In the genomic region with DNA sequence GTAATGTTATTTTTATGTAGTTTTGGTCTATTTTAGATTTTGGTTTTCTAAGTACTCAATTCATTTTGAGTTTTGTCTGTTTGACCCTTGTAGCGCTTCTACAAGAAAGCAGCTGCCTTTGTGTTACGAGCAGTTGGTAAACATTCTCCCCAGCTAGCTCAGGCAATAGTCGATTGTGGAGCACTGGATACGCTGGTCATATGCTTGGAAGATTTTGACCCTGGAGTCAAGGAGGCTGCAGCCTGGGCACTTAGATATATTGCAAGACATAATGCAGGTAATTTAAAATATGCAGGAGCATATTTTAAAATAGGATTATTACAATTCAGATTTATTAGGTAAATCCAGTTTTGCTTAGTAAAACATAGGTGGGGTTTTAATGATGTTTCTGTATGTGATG, we compare ENCODE assay signal across 27 cellular contexts. TPM values are rescaled to one million over a fixed set of nuclear protein-coding genes. Genes with fewer than 3 reads are reported as not detected.
"Had no signal": no experiment of that assay in that cellular context is flagged by ENCODE, and none has a peak within 500 bp of the region (broad histone marks: within the 10 kb centered on the region; RNA-seq: fewer than 3 reads in every experiment).

No MANE protein-coding gene starts in this region.

- FAIRE-seq: HTR-8/SVneo had no signal

- ATAC-seq: Panc1, PC-3 had no signal

- H3K27me3 ChIP-seq: MG63 had no signal

- H3K4me1 ChIP-seq: SJSA1 had no signal

- H3K27ac ChIP-seq: HL-60, RWPE1, SJSA1 had no signal

- H3K9me3 Mint-ChIP-seq: IgD-negative memory B cell had no signal

- H3K4me3 ChIP-seq: MG63, SJSA1, SK-N-MC had no signal

- DNase-seq: KBM-7; MG63; NCI-H1092; NCI-H1105 treated with DMSO at 0.1 percent for 48 hours; NCI-H1417 treated with DMSO at 0.1 percent for 48 hours; NCI-H146; NCI-H1694 treated with DMSO at 0.1 percent for 48 hours; NCI-H1930; NCI-H2081; NCI-H2107; NCI-H2227 treated with DMSO at 0.1 percent for 48 hours; NCI-H524; NCI-H526 treated with DMSO at 0.1 percent for 48 hours; NCI-H748 treated with DMSO at 0.1 percent for 48 hours; NK-92 treated with Interleukin-12 subunit alpha and Interleukin-12 subunit beta, amount 100 ng/mL, for 24 hours; PC-3; SIG-M5 had no signal

- H3K27me3 Mint-ChIP-seq: IgD-negative memory B cell had no signal

- H3K36me3 ChIP-seq: MG63, SJSA1 had no signal

- H3K9me3 ChIP-seq: MG63, SJSA1 had no signal

- H3K27ac Mint-ChIP-seq: IgD-negative memory B cell had no signal

RNA-seq across cellular contexts. Expression of a gene that starts 23.1 kb away (rescaled TPM):
- total RNA-seq: LHCN-M2, NCI-H460, OCI-LY7, SJSA1 had no signal
- polyA plus RNA-seq: IgD-negative memory B cell had no signal
